ENCODE assay signal across 1 cellular context in the genomic region with DNA sequence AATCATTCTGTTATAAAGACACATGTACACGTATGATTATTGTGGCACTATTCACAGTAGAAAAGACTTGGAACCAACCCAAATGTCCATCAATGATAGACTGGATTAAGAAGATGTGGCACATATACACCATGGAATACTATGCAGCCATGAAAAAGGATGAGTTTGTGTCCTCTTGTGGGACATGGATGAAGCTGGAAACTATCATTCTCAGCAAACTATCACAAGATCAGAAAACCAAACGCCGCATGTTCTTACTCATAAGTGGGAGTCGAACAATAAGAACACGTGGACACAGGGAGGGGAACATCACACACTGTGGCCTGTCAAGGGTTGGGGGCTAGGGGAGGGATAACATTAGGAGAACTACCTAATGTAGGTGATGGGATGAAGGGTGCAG. TPM values are rescaled to one million over a fixed set of nuclear protein-coding genes. Genes with fewer than 3 reads are reported as not detected.
"Had no signal": no experiment of that assay in that cellular context is flagged by ENCODE, and none has a peak within 500 bp of the region (broad histone marks: within the 10 kb centered on the region; RNA-seq: fewer than 3 reads in every experiment).

No MANE protein-coding gene starts in this region.

RNA-seq across cellular contexts. Expression of gene PLP1, which starts 40.5 kb away (rescaled TPM):
- total RNA-seq: renal cortical epithelial cell had no signal
